ENCODE assay signal across 12 cellular contexts in genomic region chr16:58345574-58346354, GRCh38. TPM values are rescaled to one million over a fixed set of nuclear protein-coding genes. Genes with fewer than 3 reads are reported as not detected.
DNase-seq lines count a peak whose midpoint lies in the region; ATAC-seq and TF ChIP-seq lines count a peak whose summit lies in the region.
"Had no signal": no experiment of that assay in that cellular context is flagged by ENCODE, and none has a peak within 500 bp of the region (broad histone marks: within the 10 kb centered on the region; RNA-seq: fewer than 3 reads in every experiment).

No MANE protein-coding gene starts in this region.

- no peaks in the 10 kb centered on the region for H3K27me3 ChIP-seq in Panc1 (ENCODE audit: control insufficient read depth, insufficient read depth, low read length)

- intact Hi-C loops in Panc1 (cut with micrococcal nuclease; ENCODE audit: unreplicated experiment) = no loop called here

- peak; percentile 48; the same call in 1 of the 2 replicates for ATAC-seq in Panc1
- ATAC-seq in activated naive CD4-positive, alpha-beta T cell treated with anti-CD3 and anti-CD28 coated beads, Interleukin-2, amount 50 U/mL, for 72 hours = no peak

- no peak overlapping the region for H3K27ac Mint-ChIP-seq in activated naive CD4-positive, alpha-beta T cell treated with anti-CD3 and anti-CD28 coated beads, Interleukin-2, amount 50 U/mL, for 72 hours

- no peaks in the 10 kb centered on the region for H3K4me1 ChIP-seq in Panc1 (ENCODE audit: control insufficient read depth, insufficient read depth, low read length)

- POLR2A ChIA-PET in Panc1 (lab: Charles Lee) = interaction anchor here (0.8 kb wide), 1 partner anchor 15 kb away, joined by 4 read pairs; no protein-coding TSS in a partner anchor

- DNase-seq in ACHN (peak; percentile 14), GM13977 (ENCODE audit: low spot score) (no peak), Panc1 (ENCODE audit: low read depth, low spot score) (no peak), fibroblast of mammary gland (ENCODE audit: low read depth) (peak; percentile 6), kidney glomerular epithelial cell (lab: John Stamatoyannopoulos, UW) (no peak), NK-92 (lab: John Stamatoyannopoulos, UW; ENCODE audit: unreplicated experiment) (no peak), NCI-H1048 (lab: John Stamatoyannopoulos, UW) (no peak)
- no peak for DNase-seq in activated naive CD4-positive, alpha-beta T cell treated with anti-CD3 and anti-CD28 coated beads, Interleukin-2, amount 50 U/mL, for 72 hours (ENCODE audit: low spot score in 2 of 2)
- DNase-seq: activated T-cell treated with anti-CD3 and anti-CD28 coated beads, Interleukin-2, amount 50 U/mL, for 48 hours; cortex of kidney; KG1; NK-92 treated with Interleukin-12 subunit alpha and Interleukin-12 subunit beta, amount 100 ng/mL, for 24 hours had no signal

- no peaks in the 10 kb centered on the region for H3K9me3 Mint-ChIP-seq in activated naive CD4-positive, alpha-beta T cell treated with anti-CD3 and anti-CD28 coated beads, Interleukin-2, amount 50 U/mL, for 72 hours

- CTCF ChIA-PET in Panc1 (lab: Charles Lee) = interaction anchor here (1.3 kb wide), 1 partner anchor 142 kb away, joined by 4 read pairs; no protein-coding TSS in a partner anchor

- no peaks in the 10 kb centered on the region for H3K36me3 Mint-ChIP-seq in activated naive CD4-positive, alpha-beta T cell treated with anti-CD3 and anti-CD28 coated beads, Interleukin-2, amount 50 U/mL, for 72 hours

- H3K4me3 ChIP-seq in Panc1 (ENCODE audit: low read depth in 2 of 2, low read length in 2 of 2) (peak overlapping the region in 1 of 2 experiments; percentile 21; a peak in 2 of 4 replicates), fibroblast of mammary gland (ENCODE audit: control insufficient read depth, low read depth, low read length) (no peak overlapping the region)

- no peak overlapping the region for H3K27ac ChIP-seq in Panc1 (ENCODE audit: low read length)

- in situ Hi-C loops in ACHN (cut with HindIII; ENCODE audit: low pct_ligation_motif_present, low pct_unique_long_range_greater_than_20kb, low sequenced_read_pairs) = no loop called here
- in situ Hi-C loops in GM13977 (cut with MboI; ENCODE audit: low pct_unique_long_range_greater_than_20kb, low sequenced_read_pairs, unreplicated experiment) = loop anchor here (10.0 kb wide), 1 partner anchor 149 kb away; no protein-coding TSS in a partner anchor
- in situ Hi-C loops in Panc1 (cut with HindIII; ENCODE audit: low pct_unique_long_range_greater_than_20kb, low sequenced_read_pairs) = no loop called here

- no peaks in the 10 kb centered on the region for H3K9me3 ChIP-seq in Panc1 (ENCODE audit: control insufficient read depth, insufficient read depth, low read depth, low read length)

- TF ChIP-seq CTCF in GM13977 (IDR thresholded peaks at IDR 0.05; ENCODE audit: extremely low read depth, insufficient read depth, missing control alignments) (peak; percentile 21), Panc1 (IDR thresholded peaks at IDR 0.05) (peak; percentile 41; the same call in 1 of the 2 replicates), fibroblast of mammary gland (conservative IDR thresholded peaks at IDR 0.05; ENCODE audit: control insufficient read depth, insufficient read depth, low read depth, low read length) (peak; percentile 25)

- BruUV-seq in Panc1 (replicated peaks; lab: Mats Ljungman, UMichigan) = no TSS peak

- H3K36me3 ChIP-seq in Panc1 (ENCODE audit: control insufficient read depth, insufficient read depth, low read length) = no peaks in the 10 kb centered on the region

RNA-seq across cellular contexts. Expression of gene GINS3, which starts 46.5 kb away (rescaled TPM):
- total RNA-seq in Panc1 (2021; ENCODE audit: unreplicated experiment) = 7.6 TPM
- polyA plus RNA-seq in Panc1 (2012; ENCODE audit: insufficient read length) = 3.8 TPM
- total RNA-seq in activated naive CD4-positive, alpha-beta T cell treated with anti-CD3 and anti-CD28 coated beads, Interleukin-2, amount 50 U/mL, for 72 hours = 10 to 100 TPM; 22.2 to 24.4 TPM

RNA-seq across cellular contexts. Expression of gene PRSS54, which starts 50.9 kb away (rescaled TPM):
- total RNA-seq in Panc1 (2021; ENCODE audit: unreplicated experiment) = not detected
- polyA plus RNA-seq in Panc1 (2012; ENCODE audit: insufficient read length) = not detected
- not detected for total RNA-seq in activated naive CD4-positive, alpha-beta T cell treated with anti-CD3 and anti-CD28 coated beads, Interleukin-2, amount 50 U/mL, for 72 hours

Comparison
In these comparisons a context has a peak if more than half of its experiments do, and no peak if none do; other contexts are left out.
1. DNase-seq: peak in ACHN (single experiment) and fibroblast of mammary gland (single experiment); none in GM13977 (single experiment), Panc1 (single experiment), kidney glomerular epithelial cell (single experiment), NK-92 (single experiment), NCI-H1048 (single experiment) and activated naive CD4-positive, alpha-beta T cell treated with anti-CD3 and anti-CD28 coated beads, Interleukin-2, amount 50 U/mL, for 72 hours (0 of 2).
2. Peak in every context shown above with its lines, with median percentiles within 50 percentile points of each other: CTCF ChIP-seq.